Comparison of ENCODE assay signal across 25 cellular contexts in the genomic region with DNA sequence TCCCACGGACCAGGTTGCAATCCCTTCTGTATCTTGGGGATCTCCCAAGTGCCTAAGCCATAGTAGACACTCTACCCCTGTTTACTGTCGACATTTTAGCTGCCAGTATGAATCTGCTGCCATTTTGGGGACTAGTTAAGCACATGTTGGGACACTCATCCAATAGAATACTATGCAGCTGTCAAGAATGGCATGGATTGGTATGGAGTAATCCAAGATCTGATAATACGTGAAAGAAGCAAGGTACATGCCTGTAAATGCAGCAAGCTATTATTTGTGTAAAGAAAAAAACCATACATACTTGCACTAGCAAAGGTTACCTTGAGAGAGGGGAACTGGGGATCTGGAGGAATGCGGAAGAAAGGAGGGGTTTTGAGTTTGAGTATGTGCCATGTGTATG.
DNase-seq lines count a peak whose midpoint lies in the region; ATAC-seq, FAIRE-seq and TF ChIP-seq lines count a peak whose summit lies in the region.
"Had no signal": no experiment of that assay in that cellular context is flagged by ENCODE, and none has a peak within 500 bp of the region (broad histone marks: within the 10 kb centered on the region; RNA-seq: fewer than 3 reads in every experiment).

No MANE protein-coding gene starts in this region.

- no peak overlapping the region for H2AK5ac ChIP-seq in mesenchymal stem cell (ENCODE audit: low read length, severe bottlenecking)

- FAIRE-seq in urothelium cell line (lab: Jason Lieb, UNC), result peak; percentile 9
- FAIRE-seq: GM19239, H54, RCC 7860 had no signal

- no peak overlapping the region for H3K23ac ChIP-seq in mesenchymal stem cell (ENCODE audit: low read length in 2 of 2)

- no peak overlapping the region for H3K4ac ChIP-seq in mesenchymal stem cell (ENCODE audit: low read depth in 1 of 2, low read length in 2 of 2)

- H2BK120ac ChIP-seq in mesenchymal stem cell (ENCODE audit: low read depth, low read length), result no peak overlapping the region

- BruUV-seq in Panc1 (replicated peaks; lab: Mats Ljungman, UMichigan), result no TSS peak

- H3K4me2 ChIP-seq in mesenchymal stem cell (ENCODE audit: low read length, poor library complexity, severe bottlenecking), result no peak overlapping the region

- H3K14ac ChIP-seq in mesenchymal stem cell (ENCODE audit: low read length in 2 of 2), result no peak overlapping the region

- POLR2A ChIA-PET in HEK293 (lab: Yijun Ruan, JAX), result no interaction called here
- POLR2A ChIA-PET in Panc1 (lab: Charles Lee), result interaction anchor here (0.5 to 0.6 kb wide), 3 partner anchors 25 to 92 kb away, joined by 3 to 10 read pairs (median 4); no protein-coding TSS in a partner anchor

- CTCF ChIA-PET in HEK293 (lab: Yijun Ruan, JAX) (interaction anchor here (0.5 to 1.3 kb wide), 6 partner anchors 20 to 1389 kb away, joined by 3 to 5 read pairs (median 4); no protein-coding TSS in a partner anchor), Panc1 (lab: Charles Lee) (no interaction called here)

- no peak overlapping the region for H2BK5ac ChIP-seq in mesenchymal stem cell (ENCODE audit: low read depth, low read length, poor library complexity, severe bottlenecking)

- H2BK15ac ChIP-seq in mesenchymal stem cell (ENCODE audit: low read depth, poor library complexity, severe bottlenecking), result no peak overlapping the region

- H3K9me3 ChIP-seq in HEK293 (ENCODE audit: control insufficient read depth, insufficient read depth, low read depth, low read length) (no peaks in the 10 kb centered on the region), Panc1 (ENCODE audit: control insufficient read depth, insufficient read depth, low read depth, low read length) (no peaks in the 10 kb centered on the region), mesenchymal stem cell (ENCODE audit: control insufficient read depth, low read length) (peaks cover 8% of the 10 kb centered on the region)
- H3K9me3 ChIP-seq: BE2C had no signal

- in situ Hi-C loops in Panc1 (cut with HindIII; ENCODE audit: low pct_unique_long_range_greater_than_20kb, low sequenced_read_pairs), result no loop called here

- intact Hi-C loops in Panc1 (cut with micrococcal nuclease; ENCODE audit: unreplicated experiment), result no loop called here

- peak overlapping the region; percentile 2 to 14 for H2BK12ac ChIP-seq in mesenchymal stem cell (ENCODE audit: low read length in 2 of 2)

- ATAC-seq in Panc1 (no peak), GM21737 (IDR thresholded peaks at IDR 0.05; ENCODE audit: unreplicated experiment) (no peak)

- H3K27ac ChIP-seq in HEK293 (ENCODE audit: extremely low read depth, low read depth, low read length), result no peak overlapping the region
- peak overlapping the region; percentile 64 for H3K27ac ChIP-seq in Panc1 (ENCODE audit: low read length)
- no peak overlapping the region for H3K27ac ChIP-seq in mesenchymal stem cell (ENCODE audit: low read length, poor library complexity, severe bottlenecking)
- H3K27ac ChIP-seq: HL-60, SK-N-MC had no signal

- H4K8ac ChIP-seq in mesenchymal stem cell (ENCODE audit: low read length), result no peak overlapping the region

- H3K18ac ChIP-seq in mesenchymal stem cell (ENCODE audit: low read depth in 1 of 2, low read length in 2 of 2), result no peak overlapping the region

- no peaks in the 10 kb centered on the region for H3K79me1 ChIP-seq in mesenchymal stem cell (replicated peaks; ENCODE audit: low read length, poor library complexity, severe bottlenecking)

- H3K4me1 ChIP-seq in HEK293 (ENCODE audit: control insufficient read depth, insufficient read depth, low read length) (no peaks in the 10 kb centered on the region), Panc1 (ENCODE audit: control insufficient read depth, insufficient read depth, low read length) (peaks cover 9% of the 10 kb centered on the region), mesenchymal stem cell (ENCODE audit: control insufficient read depth, insufficient read depth, low read depth, low read length) (peaks cover 12% of the 10 kb centered on the region)
- H3K4me1 ChIP-seq: BE2C had no signal

- H3K36me3 ChIP-seq in HEK293 (ENCODE audit: control insufficient read depth in 2 of 2, insufficient read depth in 1 of 2, low read length in 2 of 2) (no peaks in the 10 kb centered on the region), Panc1 (ENCODE audit: control insufficient read depth, insufficient read depth, low read length) (no peaks in the 10 kb centered on the region), mesenchymal stem cell (ENCODE audit: control insufficient read depth in 1 of 2, insufficient read depth in 2 of 2, low read depth in 1 of 2, low read length in 2 of 2) (no peaks in the 10 kb centered on the region)
- H3K36me3 ChIP-seq: BE2C had no signal

- no peak overlapping the region for H4K91ac ChIP-seq in mesenchymal stem cell (ENCODE audit: low read length)

- H3K27me3 ChIP-seq in Panc1 (ENCODE audit: control insufficient read depth, insufficient read depth, low read length) (no peaks in the 10 kb centered on the region), mesenchymal stem cell (ENCODE audit: control insufficient read depth in 1 of 2, insufficient read depth in 1 of 2, low read length in 2 of 2) (no peaks in the 10 kb centered on the region)
- H3K27me3 ChIP-seq: BE2C had no signal

- TF ChIP-seq CTCF in HEK293 (tag by site-specific recombination; IDR thresholded peaks at IDR 0.05), result no peak
- TF ChIP-seq CTCF in Panc1 (IDR thresholded peaks at IDR 0.05), result no peak

- WGBS in mesenchymal stem cell, result 99% methylated on average over 4 of the region's 4 CpGs

- peak overlapping the region; percentile 54 for H3K9ac ChIP-seq in mesenchymal stem cell (ENCODE audit: low read length)

- DNase-seq in Panc1 (ENCODE audit: low read depth, low spot score), result no peak
- DNase-seq in mesenchymal stem cell, result no peak
- no peak for DNase-seq in urothelium cell line (ENCODE audit: low spot score)
- no peak for DNase-seq in HuH-7.5 (ENCODE audit: low spot score)
- DNase-seq in HCEC 1CT, result no peak
- DNase-seq: BE2C, DMS153, DND-41, Kasumi-1, NCI-H1092 treated with DMSO at 0.1 percent for 48 hours, NCI-H1436, NCI-H187, NCI-H2081 treated with DMSO at 0.1 percent for 48 hours, NCI-H2171, NCI-H510A, NCI-H69, SIG-M5, SW 1271 had no signal

- H2AFZ ChIP-seq in mesenchymal stem cell (ENCODE audit: low read depth, low read length), result no peak overlapping the region

- H3K4me3 ChIP-seq in HEK293 (ENCODE audit: low read depth, low read length), result no peak overlapping the region
- no peak overlapping the region for H3K4me3 ChIP-seq in Panc1 (ENCODE audit: low read depth in 2 of 2, low read length in 2 of 2)
- H3K4me3 ChIP-seq in mesenchymal stem cell (ENCODE audit: insufficient read depth in 1 of 2, low read depth in 1 of 2, low read length in 2 of 2), result no peak overlapping the region
- H3K4me3 ChIP-seq: SK-N-MC had no signal

TF ChIP-seq in HEK293, 187 proteins besides CTCF, POLR2A, EP300 and RAD21:
- TF ChIP-seq ZNF146 (tag by site-specific recombination; IDR thresholded peaks at IDR 0.05), result peak; percentile 95
- 0 out of 2 replicates have a peak, but pooled peaks have one; percentile 15 for TF ChIP-seq GLI2 (tag by site-specific recombination; IDR thresholded peaks at IDR 0.05; ENCODE audit: borderline replicate concordance, low read depth)
- TF ChIP-seq, protein P1, sequence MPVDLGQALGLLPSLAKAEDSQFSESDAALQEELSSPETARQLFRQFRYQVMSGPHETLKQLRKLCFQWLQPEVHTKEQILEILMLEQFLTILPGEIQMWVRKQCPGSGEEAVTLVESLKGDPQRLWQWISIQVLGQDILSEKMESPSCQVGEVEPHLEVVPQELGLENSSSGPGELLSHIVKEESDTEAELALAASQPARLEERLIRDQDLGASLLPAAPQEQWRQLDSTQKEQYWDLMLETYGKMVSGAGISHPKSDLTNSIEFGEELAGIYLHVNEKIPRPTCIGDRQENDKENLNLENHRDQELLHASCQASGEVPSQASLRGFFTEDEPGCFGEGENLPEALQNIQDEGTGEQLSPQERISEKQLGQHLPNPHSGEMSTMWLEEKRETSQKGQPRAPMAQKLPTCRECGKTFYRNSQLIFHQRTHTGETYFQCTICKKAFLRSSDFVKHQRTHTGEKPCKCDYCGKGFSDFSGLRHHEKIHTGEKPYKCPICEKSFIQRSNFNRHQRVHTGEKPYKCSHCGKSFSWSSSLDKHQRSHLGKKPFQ (tag by site-specific recombination; IDR thresholded peaks at IDR 0.05), result no peak
